12 cellular contexts compared by ENCODE assay signal in the genomic region with DNA sequence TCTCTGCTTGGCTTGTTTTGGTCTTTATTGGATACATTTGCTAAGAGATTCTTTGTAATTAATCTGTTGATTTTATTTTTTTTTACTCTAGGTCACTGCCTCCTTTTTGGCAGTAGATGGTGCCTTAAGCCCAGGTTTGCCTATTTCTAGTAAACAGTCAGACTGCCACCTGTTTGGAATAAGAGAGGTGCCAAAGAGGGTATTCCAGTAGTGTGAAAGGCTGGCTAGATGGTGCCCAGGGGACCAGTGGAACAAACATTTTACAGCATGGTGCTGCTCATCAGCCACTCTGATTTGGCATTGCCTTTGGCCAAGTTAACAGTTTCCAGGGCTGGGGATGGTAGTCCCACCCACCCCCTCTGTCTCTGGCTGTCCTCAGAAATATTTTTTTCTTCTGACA. TPM values are rescaled to one million over a fixed set of nuclear protein-coding genes. Genes with fewer than 3 reads are reported as not detected.
DNase-seq lines count a peak whose midpoint lies in the region; ATAC-seq and TF ChIP-seq lines count a peak whose summit lies in the region.
"Had no signal": no experiment of that assay in that cellular context is flagged by ENCODE, and none has a peak within 500 bp of the region (broad histone marks: within the 10 kb centered on the region; RNA-seq: fewer than 3 reads in every experiment).

No MANE protein-coding gene starts in this region.

- TF ChIP-seq CTCF in PC-3 (conservative IDR thresholded peaks at IDR 0.05; ENCODE audit: low read depth, low read length) (0 out of 2 replicates have a peak, but pooled peaks have one; percentile 22), fibroblast of mammary gland (conservative IDR thresholded peaks at IDR 0.05; ENCODE audit: control insufficient read depth, insufficient read depth, low read depth, low read length) (peak; percentile 50), retinal pigment epithelial cell (conservative IDR thresholded peaks at IDR 0.05; ENCODE audit: low read depth, low read length) (peak; percentile 65)

- no peaks in the 10 kb centered on the region for H4K20me1 ChIP-seq in PC-3 (ENCODE audit: low read length)

- no peaks in the 10 kb centered on the region for H3K36me3 ChIP-seq in PC-3 (ENCODE audit: low read depth, low read length)

- H3K9me3 ChIP-seq in PC-3 (ENCODE audit: low read length), result peaks cover 7% of the 10 kb centered on the region; the same call in 1 of the 2 replicates
- H3K9me3 ChIP-seq: body of pancreas had no signal

- H3K27ac ChIP-seq in PC-3 (ENCODE audit: low read length), result no peak overlapping the region
- H3K27ac ChIP-seq: body of pancreas had no signal

- H2AFZ ChIP-seq in PC-3 (ENCODE audit: low read length), result no peak overlapping the region

- no peaks in the 10 kb centered on the region for H3K27me3 ChIP-seq in PC-3 (ENCODE audit: low read length)
- H3K27me3 ChIP-seq: body of pancreas had no signal

- no peaks in the 10 kb centered on the region for H3F3A ChIP-seq in PC-3 (ENCODE audit: low read length, unreplicated experiment)

- H3K9me2 ChIP-seq in PC-3 (replicated peaks; ENCODE audit: low read length), result no peaks in the 10 kb centered on the region

- H3K4me3 ChIP-seq in PC-3 (ENCODE audit: low read length) (no peak overlapping the region), fibroblast of mammary gland (ENCODE audit: control insufficient read depth, low read depth, low read length) (no peak overlapping the region), retinal pigment epithelial cell (ENCODE audit: low read length) (no peak overlapping the region)
- H3K4me3 ChIP-seq: body of pancreas had no signal

- DNase-seq in DMS53 (lab: John Stamatoyannopoulos, UW), result peak; percentile 41
- no peak for DNase-seq in DMS53 treated with DMSO at 0.1 percent for 48 hours (lab: John Stamatoyannopoulos, UW; ENCODE audit: unreplicated experiment)
- DNase-seq in PC-3, result no peak
- DNase-seq in fibroblast of mammary gland (ENCODE audit: low read depth), result peak; percentile 36
- DNase-seq in retinal pigment epithelial cell (ENCODE audit: low read depth), result no peak
- DNase-seq in stimulated activated CD4-positive, alpha-beta T cell treated with anti-CD3 and anti-CD28 coated beads, Interleukin-2, amount 100 ng/mL, for 48 hours, result no peak
- DNase-seq in NCI-H774 (lab: John Stamatoyannopoulos, UW), result no peak
- DNase-seq: 8988T, body of pancreas, NCI-H1930 had no signal

- POLR2A ChIA-PET in PC-3 (lab: Charles Lee; ENCODE audit: unreplicated experiment), result no interaction called here

- intact Hi-C loops in PC-3 (cut with micrococcal nuclease), result loop anchor here (5.0 to 10.0 kb wide), 2 partner anchors 329 to 532 kb away; no protein-coding TSS in a partner anchor

- no peak overlapping the region for H3K4me2 ChIP-seq in PC-3 (ENCODE audit: low read length)

- no peak for ATAC-seq in PC-3
- ATAC-seq in HG03025 (IDR thresholded peaks at IDR 0.05; ENCODE audit: low FRiP score, unreplicated experiment), result no peak
- ATAC-seq: activated CD4-positive, CD25-positive, alpha-beta regulatory T cell treated with anti-CD3 and anti-CD28 coated beads, Interleukin-2, amount 50 U/mL, for 24 hours; body of pancreas had no signal

- CTCF ChIA-PET in PC-3 (lab: Charles Lee), result no interaction called here

- no TSS peak for BruUV-seq in PC-3 (replicated peaks; lab: Mats Ljungman, UMichigan)

- H3K9ac ChIP-seq in PC-3 (ENCODE audit: low read length), result no peak overlapping the region

- H3K4me1 ChIP-seq in PC-3 (ENCODE audit: insufficient read depth, low read length), result no peaks in the 10 kb centered on the region
- H3K4me1 ChIP-seq: body of pancreas had no signal

- H3K79me2 ChIP-seq in PC-3 (ENCODE audit: low read length), result no peaks in the 10 kb centered on the region

RNA-seq across cellular contexts. Expression of gene FBXL7, which starts 36.7 kb away (rescaled TPM):
- 0.18 TPM in 1 of 2 replicates, not detected in the other for total RNA-seq in PC-3 (2014; rRNA removed)

Comparison
In these comparisons a context has a peak if more than half of its experiments do, and no peak if none do; other contexts are left out.
1. DNase-seq: peak in DMS53 (single experiment) and fibroblast of mammary gland (single experiment); none in DMS53 treated with DMSO at 0.1 percent for 48 hours (single experiment), PC-3 (single experiment), retinal pigment epithelial cell (single experiment), stimulated activated CD4-positive, alpha-beta T cell treated with anti-CD3 and anti-CD28 coated beads, Interleukin-2, amount 100 ng/mL, for 48 hours (0 of 2) and NCI-H774 (single experiment).
2. Peak in every context shown above with its lines, with median percentiles within 50 percentile points of each other: CTCF ChIP-seq.